Comparison of ENCODE assay signal across 10 cellular contexts in the genomic region with DNA sequence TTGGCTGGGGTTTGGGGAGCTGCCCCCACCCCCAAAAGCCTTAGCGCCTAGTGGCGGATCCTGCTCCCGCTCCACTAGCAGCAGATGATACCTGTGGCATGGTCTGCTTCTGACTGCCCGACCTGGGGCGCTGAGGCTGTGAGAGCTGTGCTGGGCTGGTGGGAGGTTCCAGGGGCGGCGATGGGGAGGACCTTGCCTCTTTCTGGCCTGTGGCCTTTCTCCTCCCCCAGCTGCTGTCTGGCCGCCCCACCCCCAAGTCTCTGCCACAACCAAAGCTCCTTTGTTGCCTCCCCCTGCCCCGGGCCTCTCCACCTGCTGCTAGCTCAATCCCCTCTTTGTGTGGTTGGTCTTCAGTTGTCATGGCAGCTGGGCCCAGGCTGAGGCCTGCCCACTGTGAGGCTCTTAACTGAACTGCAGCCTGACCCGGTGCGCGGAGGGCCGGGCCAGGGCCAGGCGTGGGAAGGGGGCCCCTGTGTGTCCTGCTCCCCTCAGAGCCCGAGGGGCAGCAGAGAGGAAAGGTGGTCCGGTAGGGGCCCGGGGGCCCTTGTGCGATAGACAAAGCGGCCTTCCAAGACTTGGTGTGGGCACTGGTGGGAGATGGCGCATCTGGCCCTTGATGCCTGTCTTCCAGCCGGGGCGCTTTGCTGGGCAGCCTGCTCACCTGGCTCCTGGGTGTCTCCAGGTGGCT. TPM values are rescaled to one million over a fixed set of nuclear protein-coding genes. Genes with fewer than 3 reads are reported as not detected.
DNase-seq lines count a peak whose midpoint lies in the region; ATAC-seq and TF ChIP-seq lines count a peak whose summit lies in the region.
"Had no signal": no experiment of that assay in that cellular context is flagged by ENCODE, and none has a peak within 500 bp of the region (broad histone marks: within the 10 kb centered on the region; RNA-seq: fewer than 3 reads in every experiment).

No MANE protein-coding gene starts in this region.

- H3K36me3 ChIP-seq in ES-I3 (ENCODE audit: insufficient read depth, low read length) (peaks cover 2% of the 10 kb centered on the region; the same call in 1 of the 2 replicates), endocrine pancreas (ENCODE audit: control insufficient read depth, insufficient read depth, low read length) (no peaks in the 10 kb centered on the region), neutrophil (no peaks in the 10 kb centered on the region), heart right ventricle (peaks cover 0 to 5% (median 0%) of the 10 kb centered on the region in 9 donors)

- H3K4me3 ChIP-seq in endocrine pancreas (ENCODE audit: control insufficient read depth, insufficient read depth, low read length) (no peak overlapping the region), neutrophil (ENCODE audit: low read depth in 1 of 2, low read length in 1 of 2) (peak overlapping the region; percentile 19 to 26), heart right ventricle (no peak overlapping the region)

- no peaks in the 10 kb centered on the region for H3K9me3 ChIP-seq in ES-I3 (ENCODE audit: control insufficient read depth, insufficient read depth, low read length)
- no peaks in the 10 kb centered on the region for H3K9me3 ChIP-seq in endocrine pancreas (ENCODE audit: control insufficient read depth, low read length)
- no peaks in the 10 kb centered on the region for H3K9me3 ChIP-seq in neutrophil
- H3K9me3 ChIP-seq in CD4-positive, alpha-beta T cell (ENCODE audit: control insufficient read depth, low read length), result no peaks in the 10 kb centered on the region
- H3K9me3 ChIP-seq in heart right ventricle, result no peaks in the 10 kb centered on the region

- H3K27ac ChIP-seq in neutrophil (peak overlapping the region; percentile 71), heart right ventricle (no peak overlapping the region)
- no peak overlapping the region for H3K27ac ChIP-seq in CD4-positive, alpha-beta T cell (ENCODE audit: low read depth, low read length)

- DNase-seq in NCI-H345 treated with DMSO at 0.1 percent for 48 hours (lab: John Stamatoyannopoulos, UW; ENCODE audit: unreplicated experiment) (peak; percentile 72), heart right ventricle (no peak), Right ventricle myocardium superior (no peak)
- no peak for DNase-seq in CD4-positive, alpha-beta T cell
- no peak for DNase-seq in activated T-cell treated with anti-CD3 and anti-CD28 coated beads, Interleukin-2, amount 50 U/mL, for 72 hours

- H3K9ac ChIP-seq in ES-I3 (ENCODE audit: low read depth, low read length) (peak overlapping the region; percentile 47), endocrine pancreas (ENCODE audit: control insufficient read depth, insufficient read depth, low read length) (peak overlapping the region; percentile 21)

- no peak for ATAC-seq in CD4-positive, alpha-beta T cell (ENCODE audit: poor library complexity)
- ATAC-seq in heart right ventricle (no peak), Right ventricle myocardium superior (ENCODE audit: poor library complexity) (no peak)
- no peak for ATAC-seq in activated T-cell treated with anti-CD3 and anti-CD28 coated beads, Interleukin-2, amount 50 U/mL, for 72 hours (replicated peaks in 1 of 2)
- ATAC-seq: activated naive CD4-positive, alpha-beta T cell treated with anti-CD3 and anti-CD28 coated beads, Interleukin-2, amount 50 U/mL, for 72 hours; Right ventricle myocardium inferior had no signal

- H3K4me3 Mint-ChIP-seq in CD4-positive, alpha-beta T cell, result no peak overlapping the region
- H3K4me3 Mint-ChIP-seq in activated T-cell treated with anti-CD3 and anti-CD28 coated beads, Interleukin-2, amount 50 U/mL, for 72 hours, result no peak overlapping the region

- H3K27ac Mint-ChIP-seq in CD4-positive, alpha-beta T cell, result no peak overlapping the region
- H3K27ac Mint-ChIP-seq in activated T-cell treated with anti-CD3 and anti-CD28 coated beads, Interleukin-2, amount 50 U/mL, for 72 hours, result no peak overlapping the region

- no peaks in the 10 kb centered on the region for H3K9me3 Mint-ChIP-seq in CD4-positive, alpha-beta T cell
- no peaks in the 10 kb centered on the region for H3K9me3 Mint-ChIP-seq in activated T-cell treated with anti-CD3 and anti-CD28 coated beads, Interleukin-2, amount 50 U/mL, for 72 hours
- H3K9me3 Mint-ChIP-seq: activated naive CD4-positive, alpha-beta T cell treated with anti-CD3 and anti-CD28 coated beads, Interleukin-2, amount 50 U/mL, for 72 hours had no signal

- H3K4me1 ChIP-seq in ES-I3 (ENCODE audit: insufficient read depth, low read length) (peaks cover 56% of the 10 kb centered on the region), endocrine pancreas (ENCODE audit: control insufficient read depth, insufficient read depth, low read length) (no peaks in the 10 kb centered on the region), neutrophil (ENCODE audit: control insufficient read depth in 1 of 2, insufficient read depth in 1 of 2, low read depth in 1 of 2, low read length in 1 of 2) (peaks cover 49 to 51% of the 10 kb centered on the region in 2 experiments), heart right ventricle (peaks cover 5 to 49% (median 25%) of the 10 kb centered on the region in 9 donors)

- no peaks in the 10 kb centered on the region for H3K36me3 Mint-ChIP-seq in CD4-positive, alpha-beta T cell (ENCODE audit: low read depth)
- H3K36me3 Mint-ChIP-seq in activated T-cell treated with anti-CD3 and anti-CD28 coated beads, Interleukin-2, amount 50 U/mL, for 72 hours (ENCODE audit: insufficient read depth in 2 of 2), result peaks cover 2 to 4% of the 10 kb centered on the region in 2 donors

- H3K27me3 ChIP-seq in endocrine pancreas (ENCODE audit: control insufficient read depth, insufficient read depth, low read length) (no peaks in the 10 kb centered on the region), neutrophil (no peaks in the 10 kb centered on the region), heart right ventricle (no peaks in the 10 kb centered on the region)
- no peaks in the 10 kb centered on the region for H3K27me3 ChIP-seq in CD4-positive, alpha-beta T cell (ENCODE audit: control insufficient read depth, insufficient read depth, low read length)

- POLR2A ChIA-PET in CD4-positive, alpha-beta T cell (lab: Charles Lee), result no interaction called here

- CTCF ChIA-PET in CD4-positive, alpha-beta T cell (lab: Charles Lee), result no interaction called here

- 82 to 84% methylated on average over 22 of the region's 22 CpGs for WGBS in heart right ventricle, 2 donors

- no peaks in the 10 kb centered on the region for H3K27me3 Mint-ChIP-seq in CD4-positive, alpha-beta T cell
- H3K27me3 Mint-ChIP-seq in activated T-cell treated with anti-CD3 and anti-CD28 coated beads, Interleukin-2, amount 50 U/mL, for 72 hours (ENCODE audit: low read depth), result no peaks in the 10 kb centered on the region

- TF ChIP-seq CTCF in neutrophil (IDR thresholded peaks at IDR 0.05) (no peak), heart right ventricle (IDR thresholded peaks at IDR 0.05) (no peak)
- TF ChIP-seq CTCF in CD4-positive, alpha-beta T cell (IDR thresholded peaks at IDR 0.05), result no peak

- peaks cover 25% of the 10 kb centered on the region for H3K4me1 Mint-ChIP-seq in CD4-positive, alpha-beta T cell (ENCODE audit: low read depth)
- H3K4me1 Mint-ChIP-seq in activated T-cell treated with anti-CD3 and anti-CD28 coated beads, Interleukin-2, amount 50 U/mL, for 72 hours (ENCODE audit: low read depth), result peaks cover 24% of the 10 kb centered on the region

- intact Hi-C loops in CD4-positive, alpha-beta T cell (cut with DNase I, micrococcal nuclease), result loop anchor here in 1 of 2 experiments (5.0 kb wide), 1 partner anchor 667 kb away; no protein-coding TSS in a partner anchor
- intact Hi-C loops in heart right ventricle (cut with DNase I), result no loop called here
- intact Hi-C loops in Right ventricle myocardium superior (cut with DNase I), result no loop called here

RNA-seq across cellular contexts. Expression of gene ZNF775, which starts 4.7 kb away (rescaled TPM):
- under 1 TPM; 0.38 to 0.45 TPM for total RNA-seq in CD4-positive, alpha-beta T cell
- total RNA-seq in heart right ventricle (1 to 10 TPM; 1.9 to 4.7 (median 2.9) TPM), Right ventricle myocardium superior (3.6 TPM)
- 1 to 10 TPM; 2.4 to 4.3 TPM for polyA plus RNA-seq in heart right ventricle
- total RNA-seq in activated T-cell treated with anti-CD3 and anti-CD28 coated beads, Interleukin-2, amount 50 U/mL, for 72 hours, result 1 to 10 TPM; 6.5 to 8.2 TPM

RNA-seq across cellular contexts. Expression of gene REPIN1, which starts 15.2 kb away (rescaled TPM):
- 10 to 100 TPM; 58.2 to 59.8 TPM for total RNA-seq in CD4-positive, alpha-beta T cell
- total RNA-seq in heart right ventricle (100 to 1,000 TPM in 8 of 10 donors, 10 to 100 TPM in 2; 88.7 to 132 (median 114) TPM), Right ventricle myocardium superior (116 TPM)
- polyA plus RNA-seq in heart right ventricle, result 10 to 100 TPM; 51.0 to 53.0 TPM
- 10 to 100 TPM; 53.6 to 73.7 TPM for total RNA-seq in activated T-cell treated with anti-CD3 and anti-CD28 coated beads, Interleukin-2, amount 50 U/mL, for 72 hours

RNA-seq across cellular contexts. Expression of gene RARRES2, which starts 42.4 kb away (rescaled TPM):
- total RNA-seq in CD4-positive, alpha-beta T cell, result not detected
- total RNA-seq in heart right ventricle (10 to 100 TPM in 7 of 10 donors, 1 to 10 TPM in 3; 6.7 to 25.8 (median 16.2) TPM), Right ventricle myocardium superior (24.0 TPM)
- polyA plus RNA-seq in heart right ventricle, result 10 to 100 TPM; 25.6 to 33.0 TPM
- total RNA-seq in activated T-cell treated with anti-CD3 and anti-CD28 coated beads, Interleukin-2, amount 50 U/mL, for 72 hours, result not detected

Comparison
In these comparisons a context has a peak if more than half of its experiments do, and no peak if none do; other contexts are left out.
1. H3K4me3 ChIP-seq: peak in neutrophil (2 of 2); none in endocrine pancreas (single experiment) and heart right ventricle (0 of 10).
2. RNA of gene RARRES2, which starts 42.4 kb away (total RNA-seq): 24.0 TPM in Right ventricle myocardium superior (single experiment) and 6.7 to 25.8 TPM in heart right ventricle; not detected in CD4-positive, alpha-beta T cell and not detected in activated T-cell treated with anti-CD3 and anti-CD28 coated beads, Interleukin-2, amount 50 U/mL, for 72 hours; every median in the first group is over 4 times any median in the second.